Comparison of ENCODE assay signal across 8 cellular contexts in genomic region chr19:2055871-2056809, GRCh38. TPM values are rescaled to one million over a fixed set of nuclear protein-coding genes. Genes with fewer than 3 reads are reported as not detected.
A peak's percentile ranks its signal among the peaks of the same experiment; 100 is the strongest.
DNase-seq lines count a peak whose midpoint lies in the region; ATAC-seq and TF ChIP-seq lines count a peak whose summit lies in the region.

No MANE protein-coding gene starts in this region.

- in situ Hi-C loops in astrocyte of the spinal cord (cut with HindIII; ENCODE audit: low sequenced_read_pairs), result no loop called here

- TF ChIP-seq CTCF in astrocyte of the spinal cord (IDR thresholded peaks at IDR 0.05; ENCODE audit: low read depth, low read length), result no peak
- no peak for TF ChIP-seq CTCF in tibial artery (IDR thresholded peaks at IDR 0.05)
- no peak for TF ChIP-seq CTCF in omental fat pad (IDR thresholded peaks at IDR 0.05)

- no peaks in the 10 kb centered on the region for H3K36me3 ChIP-seq in tibial artery

- DNase-seq in GM04503 (ENCODE audit: low read depth), result peak; percentile 39
- DNase-seq in NCI-H510A treated with DMSO at 0.1 percent for 48 hours (lab: John Stamatoyannopoulos, UW), result peak; percentile 7
- DNase-seq in astrocyte of the spinal cord (ENCODE audit: low read depth, low spot score), result peak; percentile 67
- peak; percentile 62 to 78 for DNase-seq in left colon
- peak; percentile 67 to 82 for DNase-seq in tibial artery
- DNase-seq in activated CD8-positive, alpha-beta memory T cell treated with anti-CD3 and anti-CD28 coated beads for 24 hours, result no peak
- DNase-seq in omental fat pad (ENCODE audit: low spot score), result no peak

- H3K4me3 ChIP-seq in astrocyte of the spinal cord (ENCODE audit: low read depth, low read length), result no peak overlapping the region
- H3K4me3 ChIP-seq in tibial artery, result peak overlapping the region; percentile 38 to 47

- no peaks in the 10 kb centered on the region for H3K9me3 ChIP-seq in tibial artery

- intact Hi-C loops in left colon (cut with DNase I, micrococcal nuclease), result no loop called here
- intact Hi-C loops in tibial artery (cut with DNase I; ENCODE audit: low total_unique reads), result no loop called here

- H3K4me1 ChIP-seq in tibial artery, result peaks cover 10 to 69% (median 46%) of the 10 kb centered on the region in 4 donors

- peak overlapping the region; percentile 98 to 100 for H3K27ac ChIP-seq in tibial artery

- ATAC-seq in left colon (peak; percentile 16), GM21723 (IDR thresholded peaks at IDR 0.05; ENCODE audit: unreplicated experiment) (no peak), omental fat pad (ENCODE audit: low FRiP score) (no peak)

- no peaks in the 10 kb centered on the region for H3K27me3 ChIP-seq in tibial artery

RNA-seq across cellular contexts. Expression of gene MKNK2, which starts 5.1 kb away (rescaled TPM):
- total RNA-seq in left colon, result 100 to 1,000 TPM; 242 to 319 TPM
- 100 to 1,000 TPM; 133 to 232 (median 178) TPM for total RNA-seq in omental fat pad

RNA-seq across cellular contexts. Expression of gene MOB3A, which starts 40.0 kb away (rescaled TPM):
- total RNA-seq in left colon (10 to 100 TPM; 37.9 to 48.4 TPM), omental fat pad (10 to 100 TPM; 29.7 to 51.7 (median 44.8) TPM)

RNA-seq across cellular contexts. Expression of gene IZUMO4, which starts 40.6 kb away (rescaled TPM):
- 1 to 10 TPM; 2.1 to 2.3 TPM for total RNA-seq in left colon
- total RNA-seq in omental fat pad, result 1 to 10 TPM; 3.7 to 5.5 (median 4.6) TPM

RNA-seq across cellular contexts. Expression of gene BTBD2, which starts 40.6 kb away (rescaled TPM):
- 10 to 100 TPM; 73.1 to 73.7 TPM for total RNA-seq in left colon
- 10 to 100 TPM; 37.1 to 58.3 (median 52.8) TPM for total RNA-seq in omental fat pad

Comparison
In these comparisons a context has a peak if more than half of its experiments do, and no peak if none do; other contexts are left out.
1. DNase-seq: peak in GM04503 (single experiment), NCI-H510A treated with DMSO at 0.1 percent for 48 hours (single experiment), astrocyte of the spinal cord (single experiment), left colon (2 of 2) and tibial artery (2 of 2); none in activated CD8-positive, alpha-beta memory T cell treated with anti-CD3 and anti-CD28 coated beads for 24 hours (single experiment) and omental fat pad (single experiment).